In the genomic region with DNA sequence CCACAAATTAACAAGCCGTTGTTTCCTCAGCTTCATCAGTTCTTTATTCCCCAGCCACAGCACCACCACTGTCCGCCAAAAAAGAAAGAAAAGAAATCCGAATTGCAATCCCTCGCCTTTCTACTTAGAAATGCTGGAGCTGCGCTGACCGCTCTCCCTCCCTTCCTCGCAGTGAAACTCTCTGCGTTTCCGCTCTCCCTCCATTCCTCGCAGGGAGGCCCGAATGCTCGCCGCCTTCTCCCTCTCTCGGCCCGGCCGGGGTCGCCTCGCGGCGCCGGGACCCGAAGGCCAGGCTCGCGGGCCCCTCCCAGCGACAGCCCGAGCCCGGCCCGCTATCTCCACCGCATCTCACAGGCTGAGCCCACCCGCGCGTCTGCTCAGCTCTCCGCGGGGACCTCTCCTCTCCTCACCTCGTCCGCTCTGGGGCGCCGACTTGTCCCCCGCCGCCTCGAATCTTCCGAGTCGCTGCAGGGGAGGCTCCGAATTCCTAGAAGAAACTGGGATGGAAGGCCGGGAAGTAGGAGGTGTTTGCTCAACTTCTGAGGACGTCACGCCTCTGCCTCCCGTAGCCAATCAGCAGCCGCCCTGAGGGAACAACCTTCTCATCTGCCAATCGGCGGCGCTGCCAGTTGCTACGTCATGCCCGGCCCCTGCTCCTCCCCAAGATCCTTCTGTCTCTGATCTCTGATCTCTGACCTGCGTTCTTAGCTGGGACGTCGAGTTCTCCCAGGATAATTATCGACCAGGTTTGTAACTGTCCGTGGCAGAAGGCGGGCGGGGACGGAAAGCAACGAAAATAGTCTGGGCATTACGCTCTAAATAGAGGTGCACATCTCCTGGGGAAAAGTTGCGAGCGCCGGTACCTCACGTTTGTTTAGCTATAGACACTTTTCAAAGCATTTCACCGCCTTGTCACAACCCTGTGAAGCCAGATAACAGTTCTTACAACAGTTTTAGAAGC, we compare ENCODE assay signal across 8 cellular contexts. TPM values are rescaled to one million over a fixed set of nuclear protein-coding genes. Genes with fewer than 3 reads are reported as not detected.
DNase-seq lines count a peak whose midpoint lies in the region; ATAC-seq and TF ChIP-seq lines count a peak whose summit lies in the region.

A gene (minus strand): TSS at position 499 of the 961 bp plus-strand sequence. CDS start 10,523 bp downstream, outside the sequence.

- peak within 1 kb of the TSS; percentile 41 for H3K27ac ChIP-seq in CD4-positive, CD25-positive, alpha-beta regulatory T cell (ENCODE audit: insufficient read depth, low read length, poor library complexity, severe bottlenecking)
- peak within 1 kb of the TSS; percentile 79 to 94 (median 86) for H3K27ac ChIP-seq in Peyer's patch

- H3K27ac Mint-ChIP-seq in CD4-positive, CD25-positive, alpha-beta regulatory T cell, result peak within 1 kb of the TSS; percentile 41 to 97 (median 67)
- peak within 1 kb of the TSS; percentile 86 to 98 (median 95) for H3K27ac Mint-ChIP-seq in naive B cell

- peak; percentile 33 to 34 for TF ChIP-seq POLR2A in Peyer's patch (IDR thresholded peaks at IDR 0.05)

- no peaks in the 10 kb centered on the region for H3K27me3 ChIP-seq in CD4-positive, CD25-positive, alpha-beta regulatory T cell (ENCODE audit: control insufficient read depth, insufficient read depth, low read length)
- no peaks in the 10 kb centered on the region for H3K27me3 ChIP-seq in Peyer's patch

- peak within 1 kb of the TSS; percentile 69 for H3K4me3 ChIP-seq in CD4-positive, CD25-positive, alpha-beta regulatory T cell (ENCODE audit: low read depth, low read length)
- H3K4me3 ChIP-seq in Peyer's patch, result peak within 1 kb of the TSS; percentile 59 to 83 (median 72)

- ATAC-seq in CD4-positive, CD25-positive, alpha-beta regulatory T cell (ENCODE audit: low read depth in 2 of 2), result peak; percentile 90 to 91
- ATAC-seq in GM21367 (IDR thresholded peaks at IDR 0.05; ENCODE audit: unreplicated experiment), result peak; percentile 100
- ATAC-seq in naive B cell (ENCODE audit: low read depth in 2 of 2), result peak; percentile 94

- peaks cover 0 to 5% (median 0%) of the 10 kb centered on the region in 7 donors for H3K9me3 Mint-ChIP-seq in CD4-positive, CD25-positive, alpha-beta regulatory T cell
- H3K9me3 Mint-ChIP-seq in naive B cell, result peaks cover 0 to 2% (median 0%) of the 10 kb centered on the region in 7 donors

- H3K4me1 ChIP-seq in CD4-positive, CD25-positive, alpha-beta regulatory T cell (ENCODE audit: control insufficient read depth, insufficient read depth, low read length, poor library complexity, severe bottlenecking), result peaks cover 7% of the 10 kb centered on the region
- H3K4me1 ChIP-seq in Peyer's patch, result no peaks in the 10 kb centered on the region

- no peaks in the 10 kb centered on the region for H3K9me3 ChIP-seq in CD4-positive, CD25-positive, alpha-beta regulatory T cell (ENCODE audit: control insufficient read depth in 2 of 2, low read length in 2 of 2)
- H3K9me3 ChIP-seq in Peyer's patch, result no peaks in the 10 kb centered on the region

- peaks cover 21% of the 10 kb centered on the region for H3K27me3 Mint-ChIP-seq in CD4-positive, CD25-positive, alpha-beta regulatory T cell
- peaks cover 12 to 16% (median 13%) of the 10 kb centered on the region in 3 donors for H3K27me3 Mint-ChIP-seq in naive B cell

- peaks cover 6 to 28% (median 18%) of the 10 kb centered on the region in 4 donors for H3K4me1 Mint-ChIP-seq in CD4-positive, CD25-positive, alpha-beta regulatory T cell
- H3K4me1 Mint-ChIP-seq in naive B cell, result peaks cover 12 to 24% (median 19%) of the 10 kb centered on the region in 3 donors

- peak; percentile 62 to 81 (median 69) for DNase-seq in CD4-positive, CD25-positive, alpha-beta regulatory T cell
- DNase-seq in HT-29 (ENCODE audit: low spot score) (peak; percentile 83), Peyer's patch (peak; percentile 90 to 98 (median 96)), fibroblast of peridontal ligament (ENCODE audit: extremely low read depth) (peak; percentile 94), naive B cell (peak; percentile 85)
- peak; percentile 90 for DNase-seq in activated effector memory CD4-positive, alpha-beta T cell treated with anti-CD3 and anti-CD28 coated beads, Interleukin-2, amount 50 U/mL, for 16 hours
- DNase-seq in stimulated activated CD8-positive, alpha-beta memory T cell treated with anti-CD3 and anti-CD28 coated beads, Interleukin-7, amount 100 ng/mL, for 4 hours (ENCODE audit: low read depth in 2 of 2), result peak; percentile 44 to 72

- TF ChIP-seq CTCF in Peyer's patch (IDR thresholded peaks at IDR 0.05), result no peak

- peak within 1 kb of the TSS; percentile 94 to 98 (median 97) for H3K4me3 Mint-ChIP-seq in CD4-positive, CD25-positive, alpha-beta regulatory T cell
- peak within 1 kb of the TSS; percentile 93 to 100 (median 99) for H3K4me3 Mint-ChIP-seq in naive B cell

- no peaks in the 10 kb centered on the region for H3K36me3 ChIP-seq in CD4-positive, CD25-positive, alpha-beta regulatory T cell (ENCODE audit: control insufficient read depth, insufficient read depth, low read length)
- no peaks in the 10 kb centered on the region for H3K36me3 ChIP-seq in Peyer's patch

- H3K36me3 Mint-ChIP-seq in CD4-positive, CD25-positive, alpha-beta regulatory T cell, result no peaks in the 10 kb centered on the region
- no peaks in the 10 kb centered on the region for H3K36me3 Mint-ChIP-seq in naive B cell

RNA-seq across cellular contexts. Expression of the gene that starts here (rescaled TPM):
- 3.1 TPM for total RNA-seq in CD4-positive, CD25-positive, alpha-beta regulatory T cell
- 1 to 10 TPM; 1.2 to 2.5 (median 1.5) TPM for polyA plus RNA-seq in CD4-positive, CD25-positive, alpha-beta regulatory T cell
- total RNA-seq in HT-29 (2014; rRNA removed; shearing (Covaris generic)), result 0.18 and 0.23 TPM in 2 replicates
- total RNA-seq in Peyer's patch, result 10 to 100 TPM; 10.1 to 28.5 (median 24.3) TPM
- 1 to 10 TPM in 5 of 6 donors, not detected in 1; 2.4 to 4.1 (median 3.3) TPM for polyA plus RNA-seq in naive B cell (ENCODE audit: low read depth in 6 of 6)

Comparison
In these comparisons a context has a peak if more than half of its experiments do, and no peak if none do; other contexts are left out.
1. Peak in every context shown above with its lines: DNase-seq, ATAC-seq, H3K4me3 ChIP-seq and H3K27ac ChIP-seq.
2. Peak in DNase-seq in HT-29; RNA of the gene not detected or under 1 TPM.